Comparison of ENCODE assay signal across 8 cellular contexts in the genomic region with DNA sequence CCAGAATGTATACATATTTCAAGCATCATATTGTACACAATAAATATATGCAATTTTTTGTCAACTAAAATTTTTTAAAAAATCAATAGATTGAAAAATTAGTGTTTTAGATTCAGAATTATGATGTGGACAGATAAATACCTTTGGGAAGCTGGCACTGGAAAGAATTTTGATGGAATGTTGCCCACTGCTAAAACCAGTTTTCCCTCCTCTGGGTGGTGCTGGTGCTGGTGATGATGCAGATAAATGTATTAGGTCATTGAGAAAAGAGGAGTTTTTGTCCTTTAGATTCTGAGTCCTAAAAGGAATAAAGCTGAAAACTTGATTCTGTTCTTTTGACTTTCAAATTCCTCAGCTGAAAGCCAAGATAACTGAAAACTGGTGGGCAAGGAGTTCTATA.
"Had no signal": no experiment of that assay in that cellular context is flagged by ENCODE, and none has a peak within 500 bp of the region (broad histone marks: within the 10 kb centered on the region; RNA-seq: fewer than 3 reads in every experiment).

No MANE protein-coding gene starts in this region.

- ATAC-seq: HCT116, HepG2 had no signal

- H3K4me1 ChIP-seq: HAP-1 had no signal

- H3K9me3 ChIP-seq: HAP-1 had no signal

- H3K27ac ChIP-seq: GM23248 had no signal

- H3K36me3 ChIP-seq: HAP-1 had no signal

- H3K9ac ChIP-seq: GM23248 had no signal

- H2AFZ ChIP-seq: GM23248 had no signal

- DNase-seq: GM23248, GOT3, H7, HFFc6, KBM-7 had no signal

- H3K4me3 ChIP-seq: GM23248, HAP-1 had no signal
